1 cellular context compared by ENCODE assay signal in genomic region chr5:38936269-38936668, GRCh38.
TF ChIP-seq lines count a peak whose summit lies in the region.

No MANE protein-coding gene starts in this region.

TF ChIP-seq in GM12878, 131 proteins besides CTCF, POLR2A, EP300 and RAD21 (continued from another document):
- TF ChIP-seq BCL3 (IDR thresholded peaks at IDR 0.05; ENCODE audit: borderline replicate concordance, insufficient read depth, low read depth, low read length, poor library complexity, severe bottlenecking) (no peak), HSF1 (IDR thresholded peaks at IDR 0.05; ENCODE audit: low read depth, low read length) (no peak), SMAD1 (IDR thresholded peaks at IDR 0.05; ENCODE audit: low read depth, partially characterized antibody) (no peak), SMARCA5 (IDR thresholded peaks at IDR 0.05) (no peak), NR2C1 (IDR thresholded peaks at IDR 0.05) (no peak), CREB1 (IDR thresholded peaks at IDR 0.05; ENCODE audit: low read depth) (no peak)
